In genomic region chr7:155846936-155847335, GRCh38 we compare ENCODE assay signal across 1 cellular context.
TF ChIP-seq lines count a peak whose summit lies in the region.

No MANE protein-coding gene starts in this region.

TF ChIP-seq in HepG2, 621 proteins besides CTCF, POLR2A, EP300 and RAD21 (continued from another document):
- no peak for TF ChIP-seq ZSCAN5A (CRISPR knock-in tag; IDR thresholded peaks at IDR 0.05; ENCODE audit: borderline replicate concordance)
TF ChIP-seq in HepG2: peak in this region for 0.
